ENCODE assay signal across 8 cellular contexts in genomic region chr2:30072250-30072842, GRCh38.
DNase-seq lines count a peak whose midpoint lies in the region; ATAC-seq, FAIRE-seq and TF ChIP-seq lines count a peak whose summit lies in the region.

No MANE protein-coding gene starts in this region.

- H3K27ac ChIP-seq in VCaP: no peak overlapping the region
- H3K27ac ChIP-seq in kidney (ENCODE audit: low read depth in 2 of 2, low read length in 2 of 2): no peak overlapping the region

- ATAC-seq in HG03064 (IDR thresholded peaks at IDR 0.05; ENCODE audit: low read depth, unreplicated experiment): peak; percentile 59
- ATAC-seq in HG02840 (IDR thresholded peaks at IDR 0.05; ENCODE audit: low FRiP score, unreplicated experiment): no peak

- no peaks in the 10 kb centered on the region for H3K27me3 ChIP-seq in bronchial epithelial cell (ENCODE audit: control insufficient read depth, insufficient read depth, low read length)

- H3K36me3 ChIP-seq in bronchial epithelial cell (ENCODE audit: control insufficient read depth, insufficient read depth, low read length): no peaks in the 10 kb centered on the region
- no peaks in the 10 kb centered on the region for H3K36me3 ChIP-seq in kidney (ENCODE audit: control insufficient read depth in 1 of 2, insufficient read depth in 2 of 2, low read length in 2 of 2)

- intact Hi-C loops in kidney (cut with DNase I): no loop called here

- no peak for FAIRE-seq in bronchial epithelial cell (lab: Jason Lieb, UNC)
- FAIRE-seq in kidney (lab: Jason Lieb, UNC): no peak

- H3K4me1 ChIP-seq in kidney (ENCODE audit: control insufficient read depth in 1 of 2, insufficient read depth in 1 of 2, low read depth in 1 of 2, low read length in 2 of 2): no peaks in the 10 kb centered on the region

- DNase-seq in ELF-1 (ENCODE audit: low read depth, low spot score): peak; percentile 88
- DNase-seq in NCI-H2227 treated with DMSO at 0.1 percent for 48 hours (lab: John Stamatoyannopoulos, UW): peak; percentile 74
- peak; percentile 68 for DNase-seq in bronchial epithelial cell (ENCODE audit: low read depth)
- no peak for DNase-seq in kidney
- peak; percentile 22 for DNase-seq in stimulated activated CD4-positive, alpha-beta T cell treated with anti-CD3 and anti-CD28 coated beads, Interleukin-2, amount 100 ng/mL, for 4 hours (ENCODE audit: low read depth)

- peak; percentile 81 for TF ChIP-seq CTCF in VCaP (conservative IDR thresholded peaks at IDR 0.05)
- peak; percentile 83 for TF ChIP-seq CTCF in bronchial epithelial cell (IDR thresholded peaks at IDR 0.05; ENCODE audit: insufficient read depth, low read length, severe bottlenecking)
- TF ChIP-seq CTCF in kidney (IDR thresholded peaks at IDR 0.05; ENCODE audit: borderline replicate concordance, extremely low read depth, insufficient read depth): peak; percentile 67

- no peak overlapping the region for H3K9ac ChIP-seq in kidney (ENCODE audit: low read length in 2 of 2)

- H3K4me3 ChIP-seq in bronchial epithelial cell (ENCODE audit: low read depth, low read length) (no peak overlapping the region), kidney (ENCODE audit: low read length in 2 of 2) (no peak overlapping the region)

- H3K9me3 ChIP-seq in kidney (ENCODE audit: control insufficient read depth in 1 of 2, low read length in 2 of 2): no peaks in the 10 kb centered on the region
